In the genomic region with DNA sequence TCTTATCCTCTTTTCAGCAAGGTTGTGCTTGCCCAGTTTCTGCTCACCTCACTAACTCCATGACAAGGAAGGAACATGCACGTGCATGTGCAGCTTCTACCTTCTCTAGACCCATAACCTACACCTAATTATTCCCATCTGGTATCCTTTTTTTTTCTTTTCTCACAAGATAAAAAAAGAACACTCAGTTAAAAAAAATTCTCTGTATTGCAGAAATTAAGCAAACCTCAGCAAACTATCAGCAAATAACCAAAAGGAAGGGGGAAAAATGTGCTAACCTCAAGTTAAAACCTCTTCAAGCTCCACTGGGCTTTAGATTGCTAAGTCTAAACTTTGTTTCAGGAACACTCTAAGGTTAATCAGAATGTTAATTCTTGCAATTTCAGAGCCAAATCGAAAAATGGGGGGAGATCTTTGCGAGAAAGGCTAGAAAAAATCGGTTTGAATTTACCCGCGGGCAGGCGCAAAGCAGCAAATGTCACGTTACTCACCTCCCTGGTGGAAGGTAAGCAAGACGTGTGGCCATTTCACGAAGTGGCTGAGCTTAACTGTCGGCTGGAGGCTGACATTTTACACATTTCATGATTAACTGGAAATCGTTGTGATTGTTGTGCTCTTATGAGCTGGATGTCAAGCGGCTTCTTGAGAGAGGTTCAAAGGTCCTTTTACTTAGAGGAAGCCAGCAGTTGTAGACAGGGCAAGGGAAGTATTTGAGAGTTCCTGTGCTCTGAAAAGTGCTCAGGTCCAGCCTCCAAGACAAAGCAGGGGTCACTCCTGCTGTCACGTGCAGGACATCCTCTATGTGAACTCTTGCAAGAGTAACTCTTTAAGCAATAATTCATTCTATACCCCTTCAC, we compare ENCODE assay signal across 28 cellular contexts. TPM values are rescaled to one million over a fixed set of nuclear protein-coding genes. Genes with fewer than 3 reads are reported as not detected.
"Had no signal": no experiment of that assay in that cellular context is flagged by ENCODE, and none has a peak within 500 bp of the region (broad histone marks: within the 10 kb centered on the region; RNA-seq: fewer than 3 reads in every experiment).

No MANE protein-coding gene starts in this region.

- H3K4me1 ChIP-seq: body of pancreas, psoas muscle, uterus had no signal

- H3K36me3 Mint-ChIP-seq: activated naive CD4-positive, alpha-beta T cell treated with anti-CD3 and anti-CD28 coated beads, Interleukin-2, amount 50 U/mL, for 24 hours; stimulated activated memory B cell treated with anti-CD40 and anti-IgM and Interleukin-4, amounts not matched to agents 10 μg/mL and 1 μg/mL and 100 μg/mL, for 72 hours had no signal

- H3K27ac Mint-ChIP-seq: activated CD8-positive, alpha-beta T cell treated with anti-CD3 and anti-CD28 coated beads, Interleukin-2, amount 10 ng/mL, durations not matched to agents 7 days and 5 days; activated naive CD4-positive, alpha-beta T cell treated with anti-CD3 and anti-CD28 coated beads, Interleukin-2, amount 50 U/mL, for 24 hours; mesothelial cell of epicardium; naive thymus-derived CD8-positive, alpha-beta T cell; stimulated activated memory B cell treated with anti-CD40 and anti-IgM and Interleukin-4, amounts not matched to agents 10 μg/mL and 1 μg/mL and 100 μg/mL, for 72 hours; T-helper 2 cell treated with Interferon-gamma antibody and Interleukin-4, amounts not matched to agents 5 μg/mL and 100 μg/mL, for 36 hours had no signal

- DNase-seq: activated CD4-positive, alpha-beta T cell treated with anti-CD3 and anti-CD28 coated beads, Interleukin-2, amount 50 U/mL, for 1 hour; activated CD8-positive, alpha-beta T cell treated with anti-CD3 and anti-CD28 coated beads, Interleukin-2, amount 10 ng/mL, durations not matched to agents 7 days and 5 days; activated gamma-delta T cell treated with Interleukin-2 at 50 U/mL for 16 hours; activated T-cell treated with anti-CD3 and anti-CD28 coated beads, Interleukin-2, amount 50 U/mL, for 1 hour; anterior cingulate cortex; body of pancreas; cortex of kidney; heart right ventricle; islet precursor cell; left ventricle myocardium superior; mammary epithelial cell; naive thymus-derived CD8-positive, alpha-beta T cell; psoas muscle; stimulated activated CD4-positive, alpha-beta T cell treated with anti-CD3 and anti-CD28 coated beads, Interleukin-15, amount 100 ng/mL, for 24 hours; stomach; transverse colon; uterus had no signal

- H3K27ac ChIP-seq: body of pancreas, cardiac muscle cell, heart right ventricle, psoas muscle, stomach, suprapubic skin, transverse colon, uterus, VCaP had no signal

- H3K4me1 Mint-ChIP-seq: activated naive CD4-positive, alpha-beta T cell treated with anti-CD3 and anti-CD28 coated beads, Interleukin-2, amount 50 U/mL, for 24 hours had no signal

- ATAC-seq: activated CD4-positive, CD25-positive, alpha-beta regulatory T cell treated with anti-CD3 and anti-CD28 coated beads, Interleukin-2, amount 50 U/mL, for 24 hours; activated CD8-positive, alpha-beta T cell treated with anti-CD3 and anti-CD28 coated beads, Interleukin-2, amount 10 ng/mL, durations not matched to agents 7 days and 5 days; body of pancreas; heart right ventricle; left ventricle myocardium superior; naive thymus-derived CD8-positive, alpha-beta T cell; psoas muscle; sciatic nerve; stimulated activated memory B cell treated with anti-CD40 and anti-IgM and Interleukin-4, amounts not matched to agents 10 μg/mL and 1 μg/mL and 100 μg/mL, for 72 hours had no signal

- H3K36me3 ChIP-seq: cardiac muscle cell, heart right ventricle, stomach, suprapubic skin, transverse colon, uterus had no signal

- H3K9me3 ChIP-seq: body of pancreas, heart right ventricle, psoas muscle, suprapubic skin, transverse colon, uterus had no signal

- H3K4me2 ChIP-seq: smooth muscle cell had no signal

- H3K9me3 Mint-ChIP-seq: activated naive CD4-positive, alpha-beta T cell treated with anti-CD3 and anti-CD28 coated beads, Interleukin-2, amount 50 U/mL, for 24 hours; mesothelial cell of epicardium; stimulated activated memory B cell treated with anti-CD40 and anti-IgM and Interleukin-4, amounts not matched to agents 10 μg/mL and 1 μg/mL and 100 μg/mL, for 72 hours; T-helper 2 cell treated with Interferon-gamma antibody and Interleukin-4, amounts not matched to agents 5 μg/mL and 100 μg/mL, for 36 hours had no signal

- H3K4me3 ChIP-seq: body of pancreas, cardiac muscle cell, heart right ventricle, psoas muscle, smooth muscle cell, stomach, suprapubic skin, transverse colon, uterus had no signal

- H3K4me3 Mint-ChIP-seq: activated CD8-positive, alpha-beta T cell treated with anti-CD3 and anti-CD28 coated beads, Interleukin-2, amount 10 ng/mL, durations not matched to agents 7 days and 5 days; activated naive CD4-positive, alpha-beta T cell treated with anti-CD3 and anti-CD28 coated beads, Interleukin-2, amount 50 U/mL, for 24 hours; mesothelial cell of epicardium; naive thymus-derived CD8-positive, alpha-beta T cell; stimulated activated memory B cell treated with anti-CD40 and anti-IgM and Interleukin-4, amounts not matched to agents 10 μg/mL and 1 μg/mL and 100 μg/mL, for 72 hours; T-helper 2 cell treated with Interferon-gamma antibody and Interleukin-4, amounts not matched to agents 5 μg/mL and 100 μg/mL, for 36 hours had no signal

RNA-seq across cellular contexts. Expression of gene TFAP2B, which starts 19.1 kb away (rescaled TPM):
- total RNA-seq: activated CD8-positive, alpha-beta T cell treated with anti-CD3 and anti-CD28 coated beads, Interleukin-2, amount 10 ng/mL, durations not matched to agents 7 days and 5 days; body of pancreas; cardiac muscle cell; fibroblast of villous mesenchyme; heart right ventricle; left ventricle myocardium superior; naive thymus-derived CD8-positive, alpha-beta T cell; psoas muscle; sciatic nerve; smooth muscle cell; transverse colon had no signal
- polyA plus RNA-seq: cardiac muscle cell; mammary epithelial cell; naive thymus-derived CD8-positive, alpha-beta T cell; psoas muscle; smooth muscle cell had no signal
